In the genomic region with DNA sequence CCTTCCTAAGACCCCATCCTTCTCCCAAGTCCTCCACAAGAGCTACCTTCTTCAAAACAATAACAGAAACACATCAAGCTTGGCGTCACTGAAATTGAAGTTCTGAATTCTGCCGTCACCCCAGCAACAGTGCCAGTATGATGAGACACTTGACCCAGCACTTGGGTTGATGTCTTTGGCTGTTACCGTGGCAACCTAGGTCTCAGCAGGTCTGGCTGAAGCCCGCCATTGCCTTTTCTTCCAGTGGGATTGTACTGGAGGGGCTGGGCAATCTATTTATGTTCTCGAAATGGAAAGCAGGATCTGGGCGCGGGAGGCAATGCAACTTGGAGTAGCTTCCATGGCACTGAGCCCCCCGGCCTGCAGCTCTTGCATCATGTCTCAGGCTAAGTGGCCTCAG, we compare ENCODE assay signal across 22 cellular contexts.
"Had no signal": no experiment of that assay in that cellular context is flagged by ENCODE, and none has a peak within 500 bp of the region (broad histone marks: within the 10 kb centered on the region; RNA-seq: fewer than 3 reads in every experiment).

No MANE protein-coding gene starts in this region.

- H3K79me2 ChIP-seq: parathyroid adenoma had no signal

- ATAC-seq: activated CD8-positive, alpha-beta memory T cell treated with anti-CD3 and anti-CD28 coated beads, Interleukin-2, amount 10 ng/mL, durations not matched to agents 7 days and 5 days; naive thymus-derived CD4-positive, alpha-beta T cell; sciatic nerve had no signal

- H3K27me3 Mint-ChIP-seq: activated CD8-positive, alpha-beta memory T cell treated with anti-CD3 and anti-CD28 coated beads, Interleukin-2, amount 10 ng/mL, durations not matched to agents 7 days and 5 days; naive thymus-derived CD4-positive, alpha-beta T cell had no signal

- H3K27ac Mint-ChIP-seq: activated B cell treated with CpG ODN at 0.5 μM for 24 hours; activated CD4-positive, alpha-beta memory T cell treated with anti-CD3 and anti-CD28 coated beads, Interleukin-2, amount 10 ng/mL, durations not matched to agents 7 days and 5 days; activated CD8-positive, alpha-beta memory T cell treated with anti-CD3 and anti-CD28 coated beads, Interleukin-2, amount 10 ng/mL, durations not matched to agents 7 days and 5 days; activated naive CD8-positive, alpha-beta T cell treated with anti-CD3 and anti-CD28 coated beads, Interleukin-2, amount 10 ng/mL, durations not matched to agents 7 days and 5 days; immature natural killer cell; naive thymus-derived CD4-positive, alpha-beta T cell had no signal

- H3K4me1 ChIP-seq: esophagus squamous epithelium, parathyroid adenoma, stomach, vagina had no signal

- H3K4me3 Mint-ChIP-seq: activated B cell treated with CpG ODN at 0.5 μM for 24 hours; activated CD4-positive, alpha-beta memory T cell treated with anti-CD3 and anti-CD28 coated beads, Interleukin-2, amount 10 ng/mL, durations not matched to agents 7 days and 5 days; activated CD8-positive, alpha-beta memory T cell treated with anti-CD3 and anti-CD28 coated beads, Interleukin-2, amount 10 ng/mL, durations not matched to agents 7 days and 5 days; activated naive CD8-positive, alpha-beta T cell treated with anti-CD3 and anti-CD28 coated beads, Interleukin-2, amount 10 ng/mL, durations not matched to agents 7 days and 5 days; immature natural killer cell; naive thymus-derived CD4-positive, alpha-beta T cell had no signal

- H3K27ac ChIP-seq: cardiac muscle cell, esophagus squamous epithelium, neutrophil, parathyroid adenoma, stomach, vagina had no signal

- H3K36me3 ChIP-seq: cardiac muscle cell, esophagus squamous epithelium, neutrophil, stomach, vagina had no signal

- H2AFZ ChIP-seq: parathyroid adenoma had no signal

- H3K9me3 Mint-ChIP-seq: activated B cell treated with CpG ODN at 0.5 μM for 24 hours; activated CD4-positive, alpha-beta memory T cell treated with anti-CD3 and anti-CD28 coated beads, Interleukin-2, amount 10 ng/mL, durations not matched to agents 7 days and 5 days; activated naive CD8-positive, alpha-beta T cell treated with anti-CD3 and anti-CD28 coated beads, Interleukin-2, amount 10 ng/mL, durations not matched to agents 7 days and 5 days; immature natural killer cell; naive thymus-derived CD4-positive, alpha-beta T cell had no signal

- H3K4me2 ChIP-seq: smooth muscle cell had no signal

- H3K4me1 Mint-ChIP-seq: activated B cell treated with CpG ODN at 0.5 μM for 24 hours; activated CD4-positive, alpha-beta memory T cell treated with anti-CD3 and anti-CD28 coated beads, Interleukin-2, amount 10 ng/mL, durations not matched to agents 7 days and 5 days; activated CD8-positive, alpha-beta memory T cell treated with anti-CD3 and anti-CD28 coated beads, Interleukin-2, amount 10 ng/mL, durations not matched to agents 7 days and 5 days; activated naive CD8-positive, alpha-beta T cell treated with anti-CD3 and anti-CD28 coated beads, Interleukin-2, amount 10 ng/mL, durations not matched to agents 7 days and 5 days; immature natural killer cell had no signal

- H3K9ac ChIP-seq: parathyroid adenoma had no signal

- H3K27me3 ChIP-seq: stomach, vagina had no signal

- H3K4me3 ChIP-seq: cardiac muscle cell, esophagus squamous epithelium, smooth muscle cell, stomach, vagina had no signal

- DNase-seq: activated B cell treated with CpG ODN at 0.5 μM for 24 hours; activated CD4-positive, alpha-beta memory T cell treated with anti-CD3 and anti-CD28 coated beads, Interleukin-2, amount 10 ng/mL, durations not matched to agents 7 days and 5 days; activated CD4-positive, alpha-beta T cell treated with anti-CD3 and anti-CD28 coated beads for 48 hours; activated CD8-positive, alpha-beta memory T cell treated with anti-CD3 and anti-CD28 coated beads, Interleukin-2, amount 10 ng/mL, durations not matched to agents 7 days and 5 days; activated naive CD8-positive, alpha-beta T cell treated with anti-CD3 and anti-CD28 coated beads, Interleukin-2, amount 10 ng/mL, durations not matched to agents 7 days and 5 days; amygdala; dermis blood vessel endothelial cell; effector memory CD4-positive, alpha-beta T cell; esophagus squamous epithelium; immature natural killer cell; mesendoderm; naive thymus-derived CD4-positive, alpha-beta T cell; stimulated activated CD4-positive, alpha-beta T cell treated with anti-CD3 and anti-CD28 coated beads, Interleukin-4, amount 100 ng/mL, for 1 hour; stomach; trophoblast cell had no signal

- FAIRE-seq: TTC549 had no signal

- H3K9me3 ChIP-seq: esophagus squamous epithelium, neutrophil, stomach, vagina had no signal
